ENCODE assay signal across 10 cellular contexts in genomic region chr11:60844045-60844869, GRCh38. TPM values are rescaled to one million over a fixed set of nuclear protein-coding genes. Genes with fewer than 3 reads are reported as not detected.
A peak's percentile ranks its signal among the peaks of the same experiment; 100 is the strongest.
DNase-seq lines count a peak whose midpoint lies in the region; ATAC-seq and TF ChIP-seq lines count a peak whose summit lies in the region.
"Had no signal": no experiment of that assay in that cellular context is flagged by ENCODE, and none has a peak within 500 bp of the region (broad histone marks: within the 10 kb centered on the region; RNA-seq: fewer than 3 reads in every experiment).

No MANE protein-coding gene starts in this region.

- H2AFZ ChIP-seq in ACC112 (ENCODE audit: low read length, unreplicated experiment), result no peak overlapping the region

- H3K4me1 ChIP-seq in ACC112 (ENCODE audit: control insufficient read depth, insufficient read depth, low read length, unreplicated experiment) (peaks cover 33% of the 10 kb centered on the region), adrenal gland (replicated peaks in 1 of 2) (peaks cover 17 to 39% of the 10 kb centered on the region in 2 donors)

- H3K27me3 ChIP-seq in ACC112 (ENCODE audit: insufficient read depth, low read length) (no peaks in the 10 kb centered on the region), adrenal gland (no peaks in the 10 kb centered on the region)

- H3K9me3 ChIP-seq in adrenal gland (replicated peaks in 1 of 3), result no peaks in the 10 kb centered on the region

- H3K27ac ChIP-seq in ACC112 (ENCODE audit: low read depth, low read length) (no peak overlapping the region), adrenal gland (peak overlapping the region in 3 of 5 donors; percentile 68 to 85 (median 76))

- DNase-seq in HFF-Myc (ENCODE audit: extremely low read depth, low read depth) (no peak), adrenal gland (peak in 3 of 7 donors; percentile 22 to 36 (median 24)), kidney tubule cell (ENCODE audit: low spot score) (peak; percentile 50), GF-D8 (lab: John Stamatoyannopoulos, UW) (no peak), inferior parietal cortex (ENCODE audit: extremely low spot score) (no peak), Kasumi-1 (lab: John Stamatoyannopoulos, UW) (no peak)
- DNase-seq: substantia nigra had no signal

- WGBS in adrenal gland, 4 donors, result 54 to 61% (median 59%) methylated on average over 10 of the region's 10 CpGs

- intact Hi-C loops in adrenal gland (cut with DNase I), result no loop called here

- peaks cover 40% of the 10 kb centered on the region for H3K79me2 ChIP-seq in ACC112 (ENCODE audit: control insufficient read depth, insufficient read depth, low read length, unreplicated experiment)

- ATAC-seq in HG02870 (IDR thresholded peaks at IDR 0.05; ENCODE audit: unreplicated experiment), result no peak

- TF ChIP-seq CTCF in HFF-Myc (IDR thresholded peaks at IDR 0.05; ENCODE audit: low read depth, low read length, missing control alignments) (no peak), adrenal gland (IDR thresholded peaks at IDR 0.05) (no peak)

- TF ChIP-seq POLR2A in adrenal gland (IDR thresholded peaks at IDR 0.05), result no peak

- H3K4me3 ChIP-seq in ACC112 (ENCODE audit: low read depth, low read length) (peak overlapping the region; percentile 82), HFF-Myc (replicated peaks; ENCODE audit: low read depth, low read length) (peak overlapping the region; percentile 100), adrenal gland (peak overlapping the region in 1 of 4 donors; percentile 86)

- H3K36me3 ChIP-seq in ACC112 (ENCODE audit: insufficient read depth, low read length) (no peaks in the 10 kb centered on the region), adrenal gland (replicated peaks in 1 of 2) (peaks cover 0 to 17% of the 10 kb centered on the region in 2 donors)

RNA-seq across cellular contexts. Expression of gene CCDC86, which starts 2.3 kb away (rescaled TPM):
- total RNA-seq in adrenal gland, result 10 to 100 TPM; 25.1 to 52.4 (median 30.7) TPM
- polyA plus RNA-seq in adrenal gland, result 10 to 100 TPM; 14.7 to 50.9 (median 22.6) TPM

RNA-seq across cellular contexts. Expression of gene PTGDR2, which starts 11.5 kb away (rescaled TPM):
- under 1 TPM in 2 of 8 donors, not detected in 6; 0.18 to 0.27 TPM for total RNA-seq in adrenal gland
- under 1 TPM in 2 of 3 donors, not detected in 1; 0.17 to 0.24 TPM for polyA plus RNA-seq in adrenal gland

RNA-seq across cellular contexts. Expression of gene ZP1, which starts 23.1 kb away (rescaled TPM):
- total RNA-seq in adrenal gland, result 1 to 10 TPM in 2 of 8 donors, under 1 TPM in 4, not detected in 2; 0.25 to 1.5 (median 0.71) TPM
- polyA plus RNA-seq in adrenal gland, result 1 to 10 TPM in 1 of 3 donors, under 1 TPM in 2; 0.24 to 1.4 (median 0.48) TPM
- total RNA-seq: activated CD8-positive, alpha-beta memory T cell treated with anti-CD3 and anti-CD28 coated beads for 36 hours had no signal

RNA-seq across cellular contexts. Expression of gene MS4A10, which starts 59.1 kb away (rescaled TPM):
- total RNA-seq in adrenal gland, result not detected
- polyA plus RNA-seq in adrenal gland, result not detected
- total RNA-seq: activated CD8-positive, alpha-beta memory T cell treated with anti-CD3 and anti-CD28 coated beads for 36 hours had no signal
